ENCODE assay signal across 8 cellular contexts in genomic region chr11:118435233-118435892, GRCh38. TPM values are rescaled to one million over a fixed set of nuclear protein-coding genes. Genes with fewer than 3 reads are reported as not detected.
DNase-seq lines count a peak whose midpoint lies in the region; ATAC-seq and TF ChIP-seq lines count a peak whose summit lies in the region.

No MANE protein-coding gene starts in this region.

- H3K4me1 ChIP-seq in left ventricle myocardium inferior (peaks cover 60% of the 10 kb centered on the region), rectal smooth muscle tissue (ENCODE audit: control insufficient read depth, insufficient read depth, low read length) (peaks cover 6% of the 10 kb centered on the region)

- no peaks in the 10 kb centered on the region for H3K9me3 ChIP-seq in left ventricle myocardium inferior (replicated peaks)

- H3K4me3 ChIP-seq in left ventricle myocardium inferior = peak overlapping the region; percentile 99
- H3K4me3 ChIP-seq in rectal smooth muscle tissue (ENCODE audit: low read length) = peak overlapping the region; percentile 88

- peaks cover 27% of the 10 kb centered on the region for H3K4me1 Mint-ChIP-seq in activated naive CD8-positive, alpha-beta T cell treated with anti-CD3 and anti-CD28 coated beads for 36 hours

- peak overlapping the region; percentile 94 for H3K4me3 Mint-ChIP-seq in activated naive CD8-positive, alpha-beta T cell treated with anti-CD3 and anti-CD28 coated beads for 36 hours

- peaks cover 2% of the 10 kb centered on the region for H3K36me3 Mint-ChIP-seq in activated naive CD8-positive, alpha-beta T cell treated with anti-CD3 and anti-CD28 coated beads for 36 hours

- H3K27me3 ChIP-seq in left ventricle myocardium inferior (ENCODE audit: low read depth) (no peaks in the 10 kb centered on the region), rectal smooth muscle tissue (ENCODE audit: control insufficient read depth, insufficient read depth, low read length) (no peaks in the 10 kb centered on the region)

- H3K9me3 Mint-ChIP-seq in activated naive CD8-positive, alpha-beta T cell treated with anti-CD3 and anti-CD28 coated beads for 36 hours = no peaks in the 10 kb centered on the region

- H3K27ac ChIP-seq in left ventricle myocardium inferior (replicated peaks) = peak overlapping the region; percentile 91
- H3K27ac ChIP-seq in rectal smooth muscle tissue (ENCODE audit: low read depth, low read length) = peak overlapping the region; percentile 75

- H3K27me3 Mint-ChIP-seq in activated naive CD8-positive, alpha-beta T cell treated with anti-CD3 and anti-CD28 coated beads for 36 hours = no peaks in the 10 kb centered on the region

- H3K36me3 ChIP-seq in left ventricle myocardium inferior = no peaks in the 10 kb centered on the region
- H3K36me3 ChIP-seq in rectal smooth muscle tissue (ENCODE audit: control insufficient read depth, insufficient read depth, low read length) = no peaks in the 10 kb centered on the region

- peak overlapping the region; percentile 30 for H3K9ac ChIP-seq in rectal smooth muscle tissue (ENCODE audit: low read length)

- intact Hi-C loops in left ventricle myocardium inferior (cut with micrococcal nuclease) = no loop called here

- H3K27ac Mint-ChIP-seq in activated naive CD8-positive, alpha-beta T cell treated with anti-CD3 and anti-CD28 coated beads for 36 hours = peak overlapping the region; percentile 92

- TF ChIP-seq CTCF in left ventricle myocardium inferior (IDR thresholded peaks at IDR 0.05; ENCODE audit: borderline replicate concordance) = no peak

- ATAC-seq in HG02623 (IDR thresholded peaks at IDR 0.05; ENCODE audit: unreplicated experiment) = peak; percentile 20
- ATAC-seq in GM18870 (IDR thresholded peaks at IDR 0.05; ENCODE audit: unreplicated experiment) = no peak

- DNase-seq in GF-D8 (lab: John Stamatoyannopoulos, UW) (peak; percentile 99), NCI-H1417 (lab: John Stamatoyannopoulos, UW) (peak; percentile 86 to 97 (median 92)), SKM-1 treated with dmso at 0.1 percent for 144 hours (lab: John Stamatoyannopoulos, UW; ENCODE audit: unreplicated experiment) (peak; percentile 68), left ventricle myocardium inferior (peak; percentile 46)
- peak; percentile 75 for DNase-seq in activated naive CD8-positive, alpha-beta T cell treated with anti-CD3 and anti-CD28 coated beads for 36 hours

RNA-seq across cellular contexts. Expression of gene KMT2A, which starts 0.9 kb away (rescaled TPM):
- total RNA-seq in activated naive CD8-positive, alpha-beta T cell treated with anti-CD3 and anti-CD28 coated beads for 36 hours = 10 to 100 TPM; 55.8 to 58.9 TPM
- total RNA-seq in left ventricle myocardium inferior = 21.0 TPM

RNA-seq across cellular contexts. Expression of gene ATP5MG, which starts 34.0 kb away (rescaled TPM):
- 100 to 1,000 TPM; 246 to 264 TPM for total RNA-seq in activated naive CD8-positive, alpha-beta T cell treated with anti-CD3 and anti-CD28 coated beads for 36 hours
- total RNA-seq in left ventricle myocardium inferior = 854 TPM

Comparison
In these comparisons a context has a peak if more than half of its experiments do, and no peak if none do; other contexts are left out.
1. DNase-seq: peak in every context shown above with its lines; median percentile 99 in GF-D8; 92 in NCI-H1417; 75 in activated naive CD8-positive, alpha-beta T cell treated with anti-CD3 and anti-CD28 coated beads for 36 hours; 68 in SKM-1 treated with dmso at 0.1 percent for 144 hours; 46 in left ventricle myocardium inferior.